8 cellular contexts compared by ENCODE assay signal in the genomic region with DNA sequence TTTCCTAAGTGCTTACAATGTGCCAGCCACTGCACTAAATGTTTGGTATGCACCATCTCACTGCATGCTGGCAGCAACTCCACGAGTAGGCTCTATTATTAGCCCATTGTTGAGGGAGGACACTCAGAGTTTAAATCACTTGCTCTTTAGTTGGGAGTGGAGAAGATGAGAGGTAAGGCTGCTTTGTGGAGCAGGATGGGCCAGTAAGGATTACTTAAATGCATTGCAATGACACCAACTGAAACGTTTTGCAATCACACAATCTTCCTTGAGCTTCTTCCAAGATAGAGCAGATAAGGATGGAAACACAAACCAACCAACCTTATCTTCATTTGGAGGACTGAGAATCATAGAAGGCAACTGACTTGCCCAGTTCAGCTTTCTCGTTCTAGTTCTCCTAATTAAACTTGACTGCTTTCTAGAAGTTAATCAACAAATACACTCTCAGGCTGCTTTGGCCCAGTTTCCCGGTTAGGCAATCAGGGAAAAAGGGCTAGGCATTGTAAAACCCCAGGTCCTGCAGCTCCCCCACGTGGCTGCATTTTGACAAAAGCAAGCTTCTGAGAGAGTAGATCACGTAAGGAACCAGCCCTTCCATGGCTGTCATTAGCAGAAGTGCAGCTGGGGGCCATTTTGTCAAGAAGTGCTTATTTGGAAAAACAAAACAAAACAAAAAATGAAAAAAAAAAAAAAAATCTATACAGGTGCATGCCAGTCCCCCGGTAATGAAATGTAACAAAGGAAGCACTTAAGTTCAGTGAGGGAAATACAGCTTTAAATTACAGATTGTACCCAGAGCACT.
DNase-seq lines count a peak whose midpoint lies in the region; ATAC-seq and TF ChIP-seq lines count a peak whose summit lies in the region.

No MANE protein-coding gene starts in this region.

- CTCF ChIA-PET in BJ (lab: Yijun Ruan, JAX): interaction anchor here (0.6 to 3.2 kb wide), 32 partner anchors 9 to 1482 kb away, joined by 3 to 32 read pairs (median 3); no protein-coding TSS in a partner anchor

- H3K36me3 ChIP-seq in BJ (ENCODE audit: control insufficient read depth, insufficient read depth, low read length) (no peaks in the 10 kb centered on the region), muscle layer of duodenum (ENCODE audit: control insufficient read depth in 1 of 2, insufficient read depth in 2 of 2, low read length in 2 of 2) (no peaks in the 10 kb centered on the region)

- H3K4me1 ChIP-seq in muscle layer of duodenum (ENCODE audit: control insufficient read depth in 1 of 2, insufficient read depth in 2 of 2, low read length in 2 of 2): peaks cover 15 to 24% of the 10 kb centered on the region in 2 donors

- H3K27me3 ChIP-seq in BJ (ENCODE audit: control insufficient read depth, insufficient read depth, low read length): no peaks in the 10 kb centered on the region
- H3K27me3 ChIP-seq in muscle layer of duodenum (ENCODE audit: low read depth, low read length): no peaks in the 10 kb centered on the region

- peak overlapping the region; percentile 83 for H3K27ac ChIP-seq in muscle layer of duodenum (ENCODE audit: low read length)

- H3K4me3 ChIP-seq in BJ (ENCODE audit: low read depth, low read length) (no peak overlapping the region), epithelial cell of proximal tubule (ENCODE audit: low read depth, low read length) (peak overlapping the region; percentile 42), muscle layer of duodenum (ENCODE audit: low read depth in 1 of 2, low read length in 2 of 2) (no peak overlapping the region)

- ATAC-seq in GM19023 (IDR thresholded peaks at IDR 0.05; ENCODE audit: unreplicated experiment): peak; percentile 64
- peak; percentile 60 for ATAC-seq in HG03442 (IDR thresholded peaks at IDR 0.05; ENCODE audit: unreplicated experiment)

- POLR2A ChIA-PET in BJ (lab: Charles Lee): interaction anchor here (0.7 to 1.0 kb wide), 2 partner anchors 273 to 328 kb away, joined by 3 to 4 read pairs; no protein-coding TSS in a partner anchor

- peak; percentile 74 for TF ChIP-seq CTCF in BJ (IDR thresholded peaks at IDR 0.05; ENCODE audit: insufficient read depth, low read depth, low read length)
- peak; percentile 88 for TF ChIP-seq CTCF in epithelial cell of proximal tubule (conservative IDR thresholded peaks at IDR 0.05; ENCODE audit: low read depth, low read length)

- DNase-seq in BJ (ENCODE audit: low read depth) (peak; percentile 80), NOMO-1 treated with DMSO at 0.1 percent for 48 hours (lab: John Stamatoyannopoulos, UW; ENCODE audit: unreplicated experiment) (peak; percentile 97), epithelial cell of proximal tubule (ENCODE audit: low read depth) (peak; percentile 92)
- DNase-seq in activated CD8-positive, alpha-beta memory T cell treated with anti-CD3 and anti-CD28 coated beads, Interleukin-2, amount 50 U/mL, for 24 hours (ENCODE audit: extremely low read depth): peak; percentile 39
- peak; percentile 46 to 52 for DNase-seq in stimulated activated CD8-positive, alpha-beta memory T cell treated with anti-CD3 and anti-CD28 coated beads, Interleukin-7, amount 100 ng/mL, for 4 hours (ENCODE audit: low read depth in 2 of 2)

- H3K9me3 ChIP-seq in muscle layer of duodenum (ENCODE audit: control insufficient read depth in 1 of 2, low read length in 2 of 2): no peaks in the 10 kb centered on the region

Comparison
In these comparisons a context has a peak if more than half of its experiments do, and no peak if none do; other contexts are left out.
1. DNase-seq: peak in every context shown above with its lines; median percentile 97 in NOMO-1 treated with DMSO at 0.1 percent for 48 hours; 92 in epithelial cell of proximal tubule; 80 in BJ; 49 in stimulated activated CD8-positive, alpha-beta memory T cell treated with anti-CD3 and anti-CD28 coated beads, Interleukin-7, amount 100 ng/mL, for 4 hours; 39 in activated CD8-positive, alpha-beta memory T cell treated with anti-CD3 and anti-CD28 coated beads, Interleukin-2, amount 50 U/mL, for 24 hours.